In genomic region chr13:18959996-18960395, GRCh38 we compare ENCODE assay signal across 8 cellular contexts.
"Had no signal": no experiment of that assay in that cellular context is flagged by ENCODE, and none has a peak within 500 bp of the region (broad histone marks: within the 10 kb centered on the region; RNA-seq: fewer than 3 reads in every experiment).

No MANE protein-coding gene starts in this region.

- H3K27ac ChIP-seq: HL-60 had no signal

- H3K36me3 ChIP-seq: HAP-1 had no signal

- H3K4me1 ChIP-seq: HAP-1 had no signal

- FAIRE-seq: H1, H54, HepG2 had no signal

- DNase-seq: HFFc6 had no signal

- ATAC-seq: GM23338, HCT116, HepG2 had no signal

- H3K4me3 ChIP-seq: GM23338, HAP-1 had no signal
